In the genomic region with DNA sequence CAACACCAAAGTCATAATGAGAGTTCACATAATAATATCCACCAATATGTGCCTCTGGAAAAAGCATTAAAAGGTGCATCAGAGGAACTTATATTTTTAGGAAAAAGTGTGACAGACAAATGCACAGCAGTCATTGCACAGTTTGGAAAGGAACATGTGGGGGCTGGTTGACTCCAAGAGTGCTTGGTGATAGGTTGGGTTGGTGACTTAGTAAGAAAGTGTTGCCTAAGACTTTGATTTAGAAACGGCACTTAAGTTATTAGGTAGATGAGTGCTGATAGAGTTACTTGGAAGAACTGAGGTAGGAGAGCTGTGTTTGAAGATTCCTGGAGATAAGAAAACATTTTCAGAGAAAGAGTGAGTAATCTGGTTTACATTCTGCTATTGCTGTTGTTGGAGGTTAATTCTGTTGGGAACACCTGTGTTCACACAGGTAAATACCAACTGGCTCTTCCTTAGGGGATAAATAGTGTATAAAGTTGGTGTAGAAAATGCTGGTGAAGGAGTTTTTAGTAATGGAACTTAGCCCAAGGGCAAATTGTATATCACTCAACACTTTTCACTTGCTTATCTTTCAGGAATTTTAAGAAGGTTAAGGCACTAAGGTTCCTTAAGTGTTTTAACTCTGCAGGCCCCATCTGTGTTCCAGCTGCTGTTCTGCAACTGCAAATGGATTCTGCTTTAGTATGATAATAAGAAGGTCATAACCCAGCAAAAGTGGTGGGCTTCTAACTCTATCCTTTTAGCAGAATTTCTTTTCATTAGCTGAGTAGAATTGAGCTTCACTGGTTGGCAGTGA, we compare ENCODE assay signal across 16 cellular contexts.
A peak's percentile ranks its signal among the peaks of the same experiment; 100 is the strongest.
DNase-seq lines count a peak whose midpoint lies in the region; ATAC-seq and TF ChIP-seq lines count a peak whose summit lies in the region.
"Had no signal": no experiment of that assay in that cellular context is flagged by ENCODE, and none has a peak within 500 bp of the region (broad histone marks: within the 10 kb centered on the region; RNA-seq: fewer than 3 reads in every experiment).

No MANE protein-coding gene starts in this region.

- intact Hi-C loops in Right ventricle myocardium inferior (cut with DNase I) (no loop called here), cardiac septum (cut with DNase I) (no loop called here), left ventricle myocardium inferior (cut with micrococcal nuclease) (no loop called here), mammary epithelial cell (cut with micrococcal nuclease) (no loop called here)

- H3F3A ChIP-seq in OCI-LY1 (ENCODE audit: insufficient read depth, low read length) = no peaks in the 10 kb centered on the region

- DNase-seq in Right ventricle myocardium inferior (ENCODE audit: missing footprints) (no peak), cardiac septum (ENCODE audit: low spot score) (no peak), left ventricle myocardium inferior (no peak), retina (peak; percentile 21), mammary epithelial cell (no peak), KBM-7 (no peak), SHP77 (lab: John Stamatoyannopoulos, UW) (no peak)
- DNase-seq: 8988T; CD4-positive, alpha-beta T cell; H7; NCI-H1930; NCI-H526; PC-9 had no signal

- H2AFZ ChIP-seq in OCI-LY1 (ENCODE audit: low read length) (no peak overlapping the region), mammary epithelial cell (ENCODE audit: low read depth, low read length) (no peak overlapping the region)
- H2AFZ ChIP-seq: PC-9 had no signal

- peaks cover 28% of the 10 kb centered on the region for H3K4me1 ChIP-seq in OCI-LY1 (ENCODE audit: insufficient read depth, low read length, severe bottlenecking)
- peaks cover 43% of the 10 kb centered on the region for H3K4me1 ChIP-seq in left ventricle myocardium inferior
- no peaks in the 10 kb centered on the region for H3K4me1 ChIP-seq in mammary epithelial cell (ENCODE audit: insufficient read depth, low read length)

- H3K27ac ChIP-seq in OCI-LY1 (ENCODE audit: low read depth, low read length, poor library complexity, severe bottlenecking) (peak overlapping the region; percentile 68), left ventricle myocardium inferior (replicated peaks) (peak overlapping the region; percentile 79), mammary epithelial cell (ENCODE audit: insufficient read depth, low read depth, low read length) (no peak overlapping the region)
- H3K27ac ChIP-seq: PC-9 had no signal

- no TSS peak for BruUV-seq in mammary epithelial cell (replicated peaks; lab: Mats Ljungman, UMichigan)

- H3K4me2 ChIP-seq in OCI-LY1 (ENCODE audit: low read length) (no peak overlapping the region), mammary epithelial cell (ENCODE audit: insufficient read depth, low read depth, low read length) (no peak overlapping the region)
- H3K4me2 ChIP-seq: PC-9 had no signal

- no peaks in the 10 kb centered on the region for H3K9me3 ChIP-seq in OCI-LY1 (ENCODE audit: low read length)
- H3K9me3 ChIP-seq in left ventricle myocardium inferior (replicated peaks) = no peaks in the 10 kb centered on the region
- peaks cover 2% of the 10 kb centered on the region for H3K9me3 ChIP-seq in mammary epithelial cell (replicated peaks; ENCODE audit: insufficient read depth, low read length)

- no peak overlapping the region for H3K9ac ChIP-seq in OCI-LY1 (ENCODE audit: low read length)
- H3K9ac ChIP-seq in mammary epithelial cell (ENCODE audit: insufficient read depth, low read length) = no peak overlapping the region

- no peaks in the 10 kb centered on the region for H3K27me3 ChIP-seq in OCI-LY1 (ENCODE audit: insufficient read depth, low read length)
- H3K27me3 ChIP-seq in left ventricle myocardium inferior (ENCODE audit: low read depth) = no peaks in the 10 kb centered on the region
- H3K27me3 ChIP-seq in mammary epithelial cell (ENCODE audit: insufficient read depth, low read length) = no peaks in the 10 kb centered on the region

- 78% methylated on average over 1 of the region's 1 CpG for WGBS in mammary epithelial cell (ENCODE audit: low coverage, missing lambda C conversion rate)

- CTCF ChIA-PET in mammary epithelial cell (lab: Charles Lee; ENCODE audit: low non-redundant PET) = no interaction called here

- no peak for TF ChIP-seq CTCF in OCI-LY1 (IDR thresholded peaks at IDR 0.05; ENCODE audit: low read length)
- TF ChIP-seq CTCF in left ventricle myocardium inferior (IDR thresholded peaks at IDR 0.05; ENCODE audit: borderline replicate concordance) = no peak
- no peak for TF ChIP-seq CTCF in mammary epithelial cell (conservative IDR thresholded peaks at IDR 0.05 in 1 of 2, IDR thresholded peaks at IDR 0.05 in 1 of 2; ENCODE audit: extremely low read depth in 1 of 2, insufficient read depth in 1 of 2, low read depth in 1 of 2, low read length in 2 of 2)

- no peaks in the 10 kb centered on the region for H3K36me3 ChIP-seq in OCI-LY1 (ENCODE audit: insufficient read depth, low read length)
- no peaks in the 10 kb centered on the region for H3K36me3 ChIP-seq in left ventricle myocardium inferior
- H3K36me3 ChIP-seq in mammary epithelial cell (ENCODE audit: insufficient read depth, low read length) = no peaks in the 10 kb centered on the region

- in situ Hi-C loops in mammary epithelial cell (cut with MboI; ENCODE audit: low sequenced_read_pairs in 2 of 2) (no loop called here), KBM-7 (cut with MboI; ENCODE audit: low pct_unique_long_range_greater_than_20kb, low sequenced_read_pairs) (no loop called here)

- dilution Hi-C loops in mammary epithelial cell (cut with HindIII; ENCODE audit: low sequenced_read_pairs) = no loop called here

- no peak overlapping the region for H3K4me3 ChIP-seq in OCI-LY1 (ENCODE audit: low read depth, low read length, poor library complexity, severe bottlenecking)
- no peak overlapping the region for H3K4me3 ChIP-seq in left ventricle myocardium inferior
- no peak overlapping the region for H3K4me3 ChIP-seq in mammary epithelial cell (replicated peaks in 1 of 3; ENCODE audit: insufficient read depth in 1 of 3, low read depth in 2 of 3, low read length in 3 of 3)
- H3K4me3 ChIP-seq: PC-9 had no signal

- ATAC-seq in Right ventricle myocardium inferior = peak; percentile 23
- ATAC-seq: HepG2, SK-N-SH treated with all-trans-retinoic acid at 6 μM for 48 hours had no signal

- H4K20me1 ChIP-seq in OCI-LY1 (ENCODE audit: insufficient read depth, low read length) (no peaks in the 10 kb centered on the region), mammary epithelial cell (ENCODE audit: insufficient read depth, low read length) (no peaks in the 10 kb centered on the region)

- H3K79me2 ChIP-seq in OCI-LY1 (ENCODE audit: insufficient read depth, low read length) (no peaks in the 10 kb centered on the region), mammary epithelial cell (ENCODE audit: insufficient read depth, low read length) (no peaks in the 10 kb centered on the region)

- no peaks in the 10 kb centered on the region for H3K9me2 ChIP-seq in OCI-LY1 (ENCODE audit: low read depth, low read length)
